8 cellular contexts compared by ENCODE assay signal in genomic region chr2:194166818-194167217, GRCh38.
DNase-seq lines count a peak whose midpoint lies in the region; ATAC-seq and TF ChIP-seq lines count a peak whose summit lies in the region.

No MANE protein-coding gene starts in this region.

- no peaks in the 10 kb centered on the region for H3K27me3 ChIP-seq in AG04450 (ENCODE audit: control insufficient read depth, insufficient read depth, low read length)

- POLR2A ChIA-PET in AG04450 (lab: Yijun Ruan, JAX): no interaction called here

- H3K4me3 ChIP-seq in AG04450 (ENCODE audit: low read depth, low read length): no peak overlapping the region
- H3K4me3 ChIP-seq in cardiac fibroblast (replicated peaks in 1 of 2; ENCODE audit: low read depth in 2 of 2, low read length in 2 of 2): no peak overlapping the region

- DNase-seq in AG04450 (ENCODE audit: low read depth, low spot score) (no peak), NCI-H226 (peak; percentile 30), cardiac fibroblast (ENCODE audit: low read depth in 2 of 2) (peak; percentile 39 to 53), non-pigmented ciliary epithelial cell (ENCODE audit: low read depth) (peak; percentile 4), NCI-H1105 treated with DMSO at 0.1 percent for 48 hours (lab: John Stamatoyannopoulos, UW) (no peak)
- no peak for DNase-seq in stimulated activated CD4-positive, alpha-beta T cell treated with anti-CD3 and anti-CD28 coated beads, Interleukin-15, amount 100 ng/mL, for 24 hours

- no peak overlapping the region for H3K27ac ChIP-seq in AG04450 (ENCODE audit: low read depth, low read length)

- ATAC-seq in GM18517 (IDR thresholded peaks at IDR 0.05; ENCODE audit: unreplicated experiment) (peak; percentile 91), HG02973 (IDR thresholded peaks at IDR 0.05; ENCODE audit: unreplicated experiment) (peak; percentile 96)

- H3K9me3 ChIP-seq in AG04450 (ENCODE audit: control insufficient read depth, insufficient read depth, low read length): no peaks in the 10 kb centered on the region

- TF ChIP-seq CTCF in AG04450 (IDR thresholded peaks at IDR 0.05; ENCODE audit: low read depth, low read length): peak; percentile 43
- peak; percentile 75 for TF ChIP-seq CTCF in cardiac fibroblast (IDR thresholded peaks at IDR 0.05; ENCODE audit: low read depth, low read length)

- CTCF ChIA-PET in AG04450 (lab: Charles Lee): interaction anchor here (1.0 to 1.3 kb wide), 2 partner anchors 1152 to 1772 kb away, joined by 3 read pairs; no protein-coding TSS in a partner anchor

Comparison
In these comparisons a context has a peak if more than half of its experiments do, and no peak if none do; other contexts are left out.
1. DNase-seq: peak in NCI-H226 (single experiment), cardiac fibroblast (2 of 2) and non-pigmented ciliary epithelial cell (single experiment); none in AG04450 (single experiment), stimulated activated CD4-positive, alpha-beta T cell treated with anti-CD3 and anti-CD28 coated beads, Interleukin-15, amount 100 ng/mL, for 24 hours (single experiment) and NCI-H1105 treated with DMSO at 0.1 percent for 48 hours (single experiment).